21 cellular contexts compared by ENCODE assay signal in the genomic region with DNA sequence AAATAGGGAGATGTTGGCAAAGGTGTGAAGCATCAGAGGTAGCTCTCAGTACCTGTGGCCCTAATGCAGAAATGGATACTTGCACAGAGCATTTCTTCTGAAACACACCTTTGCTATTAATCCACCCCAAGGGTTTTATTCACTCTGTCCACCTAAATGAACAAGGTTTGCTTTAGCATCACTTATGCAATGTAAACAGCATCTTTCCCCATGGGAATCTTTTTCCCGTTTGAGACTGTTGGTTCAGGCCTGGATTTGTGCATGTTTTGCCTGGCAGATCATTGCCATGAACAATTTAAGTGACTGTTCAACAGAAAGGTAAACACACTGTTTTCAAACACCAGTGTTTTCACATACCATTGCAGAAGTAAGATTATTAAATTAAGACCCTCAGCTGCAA.
"Had no signal": no experiment of that assay in that cellular context is flagged by ENCODE, and none has a peak within 500 bp of the region (broad histone marks: within the 10 kb centered on the region; RNA-seq: fewer than 3 reads in every experiment).

No MANE protein-coding gene starts in this region.

- H3K4me3 ChIP-seq: coronary artery, hepatocyte, lung, sigmoid colon, skin epidermis, thoracic aorta, transverse colon had no signal

- DNase-seq: effector CD4-positive, alpha-beta T cell; endodermal cell; foreskin melanocyte; head of caudate nucleus; kidney; left cardiac atrium; left ventricle myocardium superior; mesenchymal stem cell; midbrain; posterior cingulate gyrus; sigmoid colon; stimulated activated CD4-positive, alpha-beta T cell treated with anti-CD3 and anti-CD28 coated beads, Interleukin-2, amount 100 ng/mL, for 24 hours; stimulated activated CD4-positive, alpha-beta T cell treated with anti-CD3 and anti-CD28 coated beads, Interleukin-4, amount 100 ng/mL, for 4 hours; stimulated activated naive B cell treated with anti-CD40 and anti-IgM and Interleukin-4, amounts not matched to agents 10 μg/mL and 1 μg/mL and 100 μg/mL, for 72 hours; stimulated activated naive CD8-positive, alpha-beta T cell treated with anti-CD3 and anti-CD28 coated beads, Interleukin-15, amount 100 ng/mL, for 72 hours; transverse colon had no signal

- H3K4me1 ChIP-seq: sigmoid colon, transverse colon had no signal

- H3K36me3 ChIP-seq: sigmoid colon, thoracic aorta, transverse colon had no signal

- H3K9me3 ChIP-seq: sigmoid colon, thoracic aorta, transverse colon had no signal

- H3K27me3 ChIP-seq: hepatocyte, sigmoid colon, transverse colon had no signal

- H3K27ac ChIP-seq: coronary artery, hepatocyte, sigmoid colon, skin epidermis, thoracic aorta, transverse colon had no signal
